ENCODE assay signal across 1 cellular context in the genomic region with DNA sequence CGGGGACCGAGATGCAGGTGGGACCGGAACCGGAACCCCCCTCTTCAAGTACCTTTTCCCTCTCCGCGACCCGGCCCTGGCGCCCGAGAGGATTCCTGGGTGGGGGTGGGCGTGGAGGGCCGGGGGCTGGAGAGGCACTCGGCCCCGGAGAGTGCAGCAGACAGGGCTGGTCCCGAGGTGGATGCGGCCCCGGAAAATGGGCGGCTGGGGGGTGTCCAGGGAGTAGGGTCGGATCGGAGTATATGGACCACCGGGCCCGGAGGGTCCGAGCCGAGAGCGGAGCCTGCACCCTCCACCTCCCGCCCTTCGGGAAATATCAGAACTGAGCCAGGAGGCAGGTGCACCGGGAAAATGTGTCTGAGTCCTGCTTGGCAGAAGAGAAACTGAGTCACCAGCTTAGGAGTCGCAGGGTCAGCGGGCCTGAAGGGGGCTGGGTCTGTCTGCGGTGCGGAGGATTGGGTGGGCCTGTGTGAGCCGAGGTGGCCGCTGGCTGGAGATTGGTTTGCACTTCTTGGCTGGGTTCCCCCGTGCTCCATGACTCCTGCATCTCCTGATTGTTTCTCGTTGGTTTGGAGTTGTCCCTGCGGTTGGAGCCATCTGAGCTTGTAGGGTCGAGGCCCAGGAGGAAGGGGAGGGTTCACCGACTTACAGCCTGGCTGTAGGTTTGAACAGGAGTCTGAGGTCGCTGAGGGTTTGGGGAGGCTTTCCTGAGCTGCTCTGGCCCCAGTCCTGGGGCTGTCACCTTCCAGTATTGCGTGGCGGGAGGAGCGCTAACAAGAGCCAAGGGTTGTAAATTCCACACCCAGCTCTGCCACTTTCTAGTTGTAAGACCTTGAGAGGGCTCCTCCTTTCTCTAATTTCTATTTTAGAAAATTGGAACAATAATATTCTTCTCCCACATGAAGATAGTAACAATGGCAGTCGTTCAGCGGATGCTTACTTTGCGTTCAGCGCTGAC.
A peak's percentile ranks its signal among the peaks of the same experiment; 100 is the strongest.
TF ChIP-seq lines count a peak whose summit lies in the region.

No MANE protein-coding gene starts in this region.

TF ChIP-seq in K562, 482 proteins besides CTCF, POLR2A, EP300 and RAD21:
- no peak for TF ChIP-seq SMAD4 (CRISPR knock-in tag; conservative IDR thresholded peaks at IDR 0.05)
- peak; percentile 12; the same call in 1 of the 2 replicates for TF ChIP-seq GABPB1 (CRISPR knock-in tag; IDR thresholded peaks at IDR 0.05)
- TF ChIP-seq ZBTB1 (CRISPR knock-in tag; IDR thresholded peaks at IDR 0.05; ENCODE audit: borderline replicate concordance, low read depth): 0 out of 2 replicates have a peak, but pooled peaks have one; percentile 14
- no peak for TF ChIP-seq PTBP1 (IDR thresholded peaks at IDR 0.05; ENCODE audit: low read depth, low read length)
- TF ChIP-seq CHD1 (IDR thresholded peaks at IDR 0.05; ENCODE audit: low read length): peak; percentile 87
- 0 out of 2 replicates have a peak, but pooled peaks have one; percentile 13 for TF ChIP-seq GATAD2A (IDR thresholded peaks at IDR 0.05)
- no peak for TF ChIP-seq SOX6 (IDR thresholded peaks at IDR 0.05)
- peak; percentile 96 for TF ChIP-seq ZBTB7A (IDR thresholded peaks at IDR 0.05; ENCODE audit: borderline replicate concordance, control insufficient read depth, low read depth, low read length)
- peak in 1 of 2 experiments; percentile 5; a peak in 1 of 4 replicates for TF ChIP-seq KDM4B (IDR thresholded peaks at IDR 0.05; ENCODE audit: borderline replicate concordance in 2 of 2, low read depth in 1 of 2)
- TF ChIP-seq TGIF2 (CRISPR knock-in tag; IDR thresholded peaks at IDR 0.05): no peak; the same call in 1 of the 2 replicates
- TF ChIP-seq ZBTB49 (CRISPR knock-in tag; IDR thresholded peaks at IDR 0.05; ENCODE audit: borderline replicate concordance): 0 out of 2 replicates have a peak, but pooled peaks have one; percentile 7
- TF ChIP-seq, protein P1, sequence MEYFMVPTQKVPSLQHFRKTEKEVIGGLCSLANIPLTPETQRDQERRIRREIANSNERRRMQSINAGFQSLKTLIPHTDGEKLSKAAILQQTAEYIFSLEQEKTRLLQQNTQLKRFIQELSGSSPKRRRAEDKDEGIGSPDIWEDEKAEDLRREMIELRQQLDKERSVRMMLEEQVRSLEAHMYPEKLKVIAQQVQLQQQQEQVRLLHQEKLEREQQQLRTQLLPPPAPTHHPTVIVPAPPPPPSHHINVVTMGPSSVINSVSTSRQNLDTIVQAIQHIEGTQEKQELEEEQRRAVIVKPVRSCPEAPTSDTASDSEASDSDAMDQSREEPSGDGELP (CRISPR knock-in tag; IDR thresholded peaks at IDR 0.05; ENCODE audit: borderline replicate concordance): no peak
- TF ChIP-seq FOXA3 (CRISPR knock-in tag; conservative IDR thresholded peaks at IDR 0.05 in 1 of 2, IDR thresholded peaks at IDR 0.05 in 1 of 2): peak in 1 of 2 experiments; percentile 71; a peak in 2 of 4 replicates
- no peak for TF ChIP-seq CSDE1 (IDR thresholded peaks at IDR 0.05)
- 0 out of 2 replicates have a peak, but pooled peaks have one; percentile 19 for TF ChIP-seq ZNF282 (CRISPR knock-in tag; IDR thresholded peaks at IDR 0.05)
- TF ChIP-seq ZNF165 (CRISPR knock-in tag; IDR thresholded peaks at IDR 0.05; ENCODE audit: borderline replicate concordance): no peak
- TF ChIP-seq ZNF551 (CRISPR knock-in tag; IDR thresholded peaks at IDR 0.05): no peak
- TF ChIP-seq ZNF583 (CRISPR knock-in tag; IDR thresholded peaks at IDR 0.05): no peak
- TF ChIP-seq, protein P2, sequence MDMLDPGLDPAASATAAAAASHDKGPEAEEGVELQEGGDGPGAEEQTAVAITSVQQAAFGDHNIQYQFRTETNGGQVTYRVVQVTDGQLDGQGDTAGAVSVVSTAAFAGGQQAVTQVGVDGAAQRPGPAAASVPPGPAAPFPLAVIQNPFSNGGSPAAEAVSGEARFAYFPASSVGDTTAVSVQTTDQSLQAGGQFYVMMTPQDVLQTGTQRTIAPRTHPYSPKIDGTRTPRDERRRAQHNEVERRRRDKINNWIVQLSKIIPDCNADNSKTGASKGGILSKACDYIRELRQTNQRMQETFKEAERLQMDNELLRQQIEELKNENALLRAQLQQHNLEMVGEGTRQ (CRISPR knock-in tag; IDR thresholded peaks at IDR 0.05): peak; percentile 23; the same call in 1 of the 2 replicates
- peak; percentile 10 for TF ChIP-seq CCNT2 (IDR thresholded peaks at IDR 0.05; ENCODE audit: borderline replicate concordance, extremely low read depth, insufficient read length, low read depth, low read length)
- TF ChIP-seq NCOA1 (IDR thresholded peaks at IDR 0.05; ENCODE audit: low read depth): 0 out of 2 replicates have a peak, but pooled peaks have one; percentile 9
- TF ChIP-seq ZNF584 (CRISPR knock-in tag; IDR thresholded peaks at IDR 0.05; ENCODE audit: low read depth): no peak
- no peak for TF ChIP-seq E2F4 (CRISPR knock-in tag; IDR thresholded peaks at IDR 0.05; ENCODE audit: low read depth)
- TF ChIP-seq TRIM28 (IDR thresholded peaks at IDR 0.05): no peak
- TF ChIP-seq ZBTB34 (CRISPR knock-in tag; IDR thresholded peaks at IDR 0.05): no peak
- TF ChIP-seq AFF4 (CRISPR knock-in tag; IDR thresholded peaks at IDR 0.05): peak; percentile 24; the same call in 1 of the 2 replicates
- TF ChIP-seq, protein P3, sequence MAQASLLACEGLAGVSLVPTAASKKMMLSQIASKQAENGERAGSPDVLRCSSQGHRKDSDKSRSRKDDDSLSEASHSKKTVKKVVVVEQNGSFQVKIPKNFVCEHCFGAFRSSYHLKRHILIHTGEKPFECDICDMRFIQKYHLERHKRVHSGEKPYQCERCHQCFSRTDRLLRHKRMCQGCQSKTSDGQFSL (CRISPR knock-in tag; IDR thresholded peaks at IDR 0.05): peak; percentile 86
- TF ChIP-seq, protein P3 (tag; IDR thresholded peaks at IDR 0.05): no peak
- TF ChIP-seq CXXC5 (CRISPR knock-in tag; IDR thresholded peaks at IDR 0.05): no peak
- peak in 2 of 3 experiments; percentile 12 to 16 for TF ChIP-seq YY1 (IDR thresholded peaks at IDR 0.05; ENCODE audit: borderline replicate concordance in 1 of 3, control insufficient read depth in 1 of 3, extremely low read depth in 1 of 3, insufficient read depth in 3 of 3, insufficient read length in 1 of 3, insufficient replicate concordance in 2 of 3, low read depth in 1 of 3, low read length in 2 of 3)
- no peak for TF ChIP-seq CHD4 (IDR thresholded peaks at IDR 0.05; ENCODE audit: insufficient read depth, insufficient replicate concordance, low read depth, low read length, poor library complexity, severe bottlenecking)
- TF ChIP-seq, protein P4, sequence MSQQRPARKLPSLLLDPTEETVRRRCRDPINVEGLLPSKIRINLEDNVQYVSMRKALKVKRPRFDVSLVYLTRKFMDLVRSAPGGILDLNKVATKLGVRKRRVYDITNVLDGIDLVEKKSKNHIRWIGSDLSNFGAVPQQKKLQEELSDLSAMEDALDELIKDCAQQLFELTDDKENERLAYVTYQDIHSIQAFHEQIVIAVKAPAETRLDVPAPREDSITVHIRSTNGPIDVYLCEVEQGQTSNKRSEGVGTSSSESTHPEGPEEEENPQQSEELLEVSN (IDR thresholded peaks at IDR 0.05; ENCODE audit: borderline replicate concordance in 1 of 2, extremely low read depth in 1 of 2, insufficient read depth in 1 of 2, insufficient read length in 1 of 2, low read depth in 1 of 2, low read length in 1 of 2, poor library complexity in 1 of 2, severe bottlenecking in 1 of 2): peak; percentile 30 to 90
- peak; percentile 10 for TF ChIP-seq FIP1L1 (IDR thresholded peaks at IDR 0.05; ENCODE audit: low read depth, low read length, poor library complexity, severe bottlenecking)
- TF ChIP-seq KAT7 (CRISPR knock-in tag; IDR thresholded peaks at IDR 0.05; ENCODE audit: borderline replicate concordance): peak; percentile 82; the same call in 1 of the 2 replicates
- TF ChIP-seq PHF20 (IDR thresholded peaks at IDR 0.05; ENCODE audit: partially characterized antibody): peak; percentile 9
